27 cellular contexts compared by ENCODE assay signal in the genomic region with DNA sequence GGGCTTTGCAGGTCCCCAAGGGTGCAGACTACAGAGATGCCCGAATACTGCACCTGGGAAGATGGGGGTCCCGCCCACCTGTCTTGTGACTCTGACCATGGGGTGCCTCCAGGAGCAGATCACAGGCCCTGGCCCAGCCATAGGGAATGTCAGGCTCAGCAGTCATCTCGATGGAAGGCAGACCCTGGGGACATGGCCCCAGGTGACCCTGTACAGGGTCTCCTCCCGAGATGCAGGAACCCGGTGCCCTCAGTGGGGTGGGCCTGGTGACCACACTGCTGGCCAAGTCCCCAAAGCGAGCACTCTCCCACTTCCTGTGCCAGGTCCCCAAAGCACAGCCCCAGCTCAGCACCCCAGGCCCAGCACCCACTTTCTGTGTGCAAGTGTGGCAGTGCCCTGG.
"Had no signal": no experiment of that assay in that cellular context is flagged by ENCODE, and none has a peak within 500 bp of the region (broad histone marks: within the 10 kb centered on the region; RNA-seq: fewer than 3 reads in every experiment).

No MANE protein-coding gene starts in this region.

- H3K4me3 ChIP-seq: heart left ventricle, left ventricle myocardium inferior, neural progenitor cell, ovary, right atrium auricular region, skin epidermis, suprapubic skin, thoracic aorta, tibial artery, uterus had no signal

- ATAC-seq: natural killer cell had no signal

- H3K27me3 ChIP-seq: heart left ventricle, neural progenitor cell, ovary, right atrium auricular region, suprapubic skin, tibial artery, uterus had no signal

- H3K36me3 ChIP-seq: heart left ventricle, left ventricle myocardium inferior, neural progenitor cell, ovary, right atrium auricular region, suprapubic skin, thoracic aorta, tibial artery, uterus had no signal

- H3K27ac Mint-ChIP-seq: immature natural killer cell, memory B cell, naive B cell, natural killer cell, nephron progenitor cell, neural progenitor cell, progenitor cell of endocrine pancreas, type B pancreatic cell had no signal

- H3K9me3 ChIP-seq: heart left ventricle, left ventricle myocardium inferior, ovary, right atrium auricular region, thoracic aorta, tibial artery, uterus had no signal

- H3K4me3 Mint-ChIP-seq: immature natural killer cell, memory B cell, naive B cell, natural killer cell, nephron progenitor cell, neural progenitor cell, type B pancreatic cell had no signal

- FAIRE-seq: islet of Langerhans, kidney had no signal

- H3K4me1 ChIP-seq: heart left ventricle, left ventricle myocardium inferior, neural progenitor cell, right atrium auricular region, suprapubic skin, tibial artery, uterus had no signal

- H3K9me3 Mint-ChIP-seq: memory B cell, nephron progenitor cell, neural progenitor cell, type B pancreatic cell had no signal

- H3K36me3 Mint-ChIP-seq: immature natural killer cell, memory B cell, naive B cell, natural killer cell, neural progenitor cell, type B pancreatic cell had no signal

- H3K27ac ChIP-seq: heart left ventricle, left ventricle myocardium inferior, neural progenitor cell, ovary, right atrium auricular region, skin epidermis, suprapubic skin, thoracic aorta, tibial artery, uterus had no signal

- H3K4me1 Mint-ChIP-seq: immature natural killer cell, memory B cell, naive B cell, natural killer cell, nephron progenitor cell, neural progenitor cell had no signal

- DNase-seq: glutamatergic neuron; heart left ventricle; hypothalamus; immature natural killer cell; kidney; left ventricle myocardium inferior; midbrain; naive B cell; natural killer cell; nephron progenitor cell; ovary; stimulated activated CD4-positive, alpha-beta T cell treated with anti-CD3 and anti-CD28 coated beads, Interleukin-12 subunit alpha, Interleukin-12 subunit beta, amount 100 ng/mL, for 4 hours; stimulated activated CD4-positive, alpha-beta T cell treated with anti-CD3 and anti-CD28 coated beads, Interleukin-15, amount 100 ng/mL, for 24 hours; stimulated activated CD4-positive, alpha-beta T cell treated with anti-CD3 and anti-CD28 coated beads, Interleukin-2, amount 100 ng/mL, for 24 hours; stimulated activated CD4-positive, alpha-beta T cell treated with anti-CD3 and anti-CD28 coated beads, Interleukin-4, amount 100 ng/mL, for 1 hour; stimulated activated naive CD4-positive, alpha-beta T cell treated with Interleukin-2 at 50 U/mL for 16 hours; tibial artery; uterus had no signal
